In the genomic region with DNA sequence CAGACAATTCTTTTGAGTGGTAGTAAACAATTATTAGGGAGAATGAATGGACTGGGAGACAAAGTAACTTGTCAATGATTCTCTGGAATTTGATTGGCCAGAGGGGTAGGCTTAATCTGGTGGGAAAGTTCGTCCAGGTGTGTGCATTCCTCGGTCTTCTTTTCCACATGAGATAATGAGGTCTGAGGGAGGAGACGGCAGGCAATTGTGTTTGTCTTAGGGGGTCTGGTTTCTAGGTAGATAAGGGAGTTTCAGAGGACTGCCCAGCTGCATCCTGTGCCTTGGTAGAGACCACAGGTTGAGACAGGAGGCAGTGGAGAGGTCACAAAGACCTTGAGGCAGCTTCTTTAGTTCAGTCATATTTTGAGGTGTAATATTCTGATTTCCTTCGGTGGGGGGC, we compare ENCODE assay signal across 9 cellular contexts.
"Had no signal": no experiment of that assay in that cellular context is flagged by ENCODE, and none has a peak within 500 bp of the region (broad histone marks: within the 10 kb centered on the region; RNA-seq: fewer than 3 reads in every experiment).

No MANE protein-coding gene starts in this region.

- DNase-seq: activated CD4-positive, alpha-beta T cell treated with anti-CD3 and anti-CD28 coated beads, Interleukin-2, amount 50 U/mL, for 48 hours; activated gamma-delta T cell; effector CD8-positive, alpha-beta T cell; midbrain; stimulated activated CD4-positive, alpha-beta T cell treated with anti-CD3 and anti-CD28 coated beads, Interleukin-2, amount 100 ng/mL, for 24 hours; T-helper 17 cell; uterus had no signal

- H3K4me3 ChIP-seq: lung, tibial nerve, uterus had no signal

- H3K27me3 ChIP-seq: tibial nerve, uterus had no signal

- H3K4me1 ChIP-seq: uterus had no signal

- H3K36me3 ChIP-seq: tibial nerve, uterus had no signal

- ATAC-seq: T-helper 17 cell had no signal

- H3K27ac ChIP-seq: tibial nerve, uterus had no signal
